ENCODE assay signal across 1 cellular context in the genomic region with DNA sequence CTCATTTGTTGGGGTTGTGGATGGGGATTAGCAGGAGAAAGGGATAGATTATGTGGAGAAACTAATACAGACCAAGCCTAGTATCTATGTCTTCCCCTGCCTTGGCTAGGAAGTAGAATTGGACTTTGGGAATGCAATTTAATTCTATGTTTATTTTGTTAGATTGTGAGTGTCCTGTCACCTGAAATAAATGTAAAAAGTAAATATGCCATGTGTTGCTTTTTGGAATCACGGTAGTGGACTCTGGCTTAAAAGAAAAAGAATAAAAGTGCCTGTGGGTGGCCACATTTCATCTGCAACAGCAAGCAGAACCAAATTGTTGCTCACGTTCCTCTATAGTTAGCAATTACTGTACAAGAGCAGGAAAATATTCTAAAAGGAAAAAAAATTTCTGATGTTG.
TF ChIP-seq lines count a peak whose summit lies in the region.

No MANE protein-coding gene starts in this region.

TF ChIP-seq in HepG2, 621 proteins besides CTCF, POLR2A, EP300 and RAD21:
- TF ChIP-seq FOXA1 (IDR thresholded peaks at IDR 0.05) (peak; percentile 68), FOXA1 (CRISPR knock-in tag; IDR thresholded peaks at IDR 0.05) (peak; percentile 53), HMG20A (CRISPR knock-in tag; IDR thresholded peaks at IDR 0.05; ENCODE audit: borderline replicate concordance) (peak; percentile 51; the same call in 1 of the 2 replicates), SOX5 (CRISPR knock-in tag; IDR thresholded peaks at IDR 0.05; ENCODE audit: borderline replicate concordance) (peak; percentile 40; the same call in 1 of the 2 replicates), ZBTB20 (CRISPR knock-in tag; IDR thresholded peaks at IDR 0.05; ENCODE audit: borderline replicate concordance, low read depth) (peak; percentile 96; the same call in 1 of the 2 replicates), TOPORS (CRISPR knock-in tag; IDR thresholded peaks at IDR 0.05) (no peak), SAP130 (CRISPR knock-in tag; IDR thresholded peaks at IDR 0.05; ENCODE audit: low read depth) (peak; percentile 35; the same call in 1 of the 2 replicates), ZNF883 (CRISPR knock-in tag; IDR thresholded peaks at IDR 0.05; ENCODE audit: not compliant biosample characterization) (no peak), PHF21A (CRISPR knock-in tag; IDR thresholded peaks at IDR 0.05) (peak; percentile 50; the same call in 1 of the 2 replicates), GFI1 (CRISPR knock-in tag; IDR thresholded peaks at IDR 0.05; ENCODE audit: borderline replicate concordance) (peak; percentile 95), MED1 (CRISPR knock-in tag; IDR thresholded peaks at IDR 0.05) (0 out of 2 replicates have a peak, but pooled peaks have one; percentile 23), CHD2 (IDR thresholded peaks at IDR 0.05; ENCODE audit: low read depth, low read length) (no peak), RFXANK (CRISPR knock-in tag; IDR thresholded peaks at IDR 0.05) (no peak), FOXA3 (CRISPR knock-in tag; IDR thresholded peaks at IDR 0.05) (peak; percentile 76), ZNF484 (CRISPR knock-in tag; IDR thresholded peaks at IDR 0.05; ENCODE audit: borderline replicate concordance, low read depth) (no peak), MAF1 (CRISPR knock-in tag; IDR thresholded peaks at IDR 0.05; ENCODE audit: borderline replicate concordance) (no peak), ZNF567 (CRISPR knock-in tag; IDR thresholded peaks at IDR 0.05; ENCODE audit: borderline replicate concordance) (no peak)
- TF ChIP-seq, protein P1, sequence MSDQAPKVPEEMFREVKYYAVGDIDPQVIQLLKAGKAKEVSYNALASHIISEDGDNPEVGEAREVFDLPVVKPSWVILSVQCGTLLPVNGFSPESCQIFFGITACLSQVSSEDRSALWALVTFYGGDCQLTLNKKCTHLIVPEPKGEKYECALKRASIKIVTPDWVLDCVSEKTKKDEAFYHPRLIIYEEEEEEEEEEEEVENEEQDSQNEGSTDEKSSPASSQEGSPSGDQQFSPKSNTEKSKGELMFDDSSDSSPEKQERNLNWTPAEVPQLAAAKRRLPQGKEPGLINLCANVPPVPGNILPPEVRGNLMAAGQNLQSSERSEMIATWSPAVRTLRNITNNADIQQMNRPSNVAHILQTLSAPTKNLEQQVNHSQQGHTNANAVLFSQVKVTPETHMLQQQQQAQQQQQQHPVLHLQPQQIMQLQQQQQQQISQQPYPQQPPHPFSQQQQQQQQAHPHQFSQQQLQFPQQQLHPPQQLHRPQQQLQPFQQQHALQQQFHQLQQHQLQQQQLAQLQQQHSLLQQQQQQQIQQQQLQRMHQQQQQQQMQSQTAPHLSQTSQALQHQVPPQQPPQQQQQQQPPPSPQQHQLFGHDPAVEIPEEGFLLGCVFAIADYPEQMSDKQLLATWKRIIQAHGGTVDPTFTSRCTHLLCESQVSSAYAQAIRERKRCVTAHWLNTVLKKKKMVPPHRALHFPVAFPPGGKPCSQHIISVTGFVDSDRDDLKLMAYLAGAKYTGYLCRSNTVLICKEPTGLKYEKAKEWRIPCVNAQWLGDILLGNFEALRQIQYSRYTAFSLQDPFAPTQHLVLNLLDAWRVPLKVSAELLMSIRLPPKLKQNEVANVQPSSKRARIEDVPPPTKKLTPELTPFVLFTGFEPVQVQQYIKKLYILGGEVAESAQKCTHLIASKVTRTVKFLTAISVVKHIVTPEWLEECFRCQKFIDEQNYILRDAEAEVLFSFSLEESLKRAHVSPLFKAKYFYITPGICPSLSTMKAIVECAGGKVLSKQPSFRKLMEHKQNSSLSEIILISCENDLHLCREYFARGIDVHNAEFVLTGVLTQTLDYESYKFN (CRISPR knock-in tag; conservative IDR thresholded peaks at IDR 0.05) = peak; percentile 47; the same call in 1 of the 2 replicates
- TF ChIP-seq, protein P2, sequence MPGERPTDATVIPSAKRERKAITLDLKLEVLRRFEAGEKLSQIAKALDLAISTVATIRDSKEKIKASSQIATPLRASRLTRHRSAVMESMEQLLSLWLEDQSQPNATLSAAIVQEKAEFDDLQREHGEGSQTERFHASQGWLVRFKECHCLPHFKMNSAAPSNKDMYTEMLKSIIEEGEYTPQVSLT (CRISPR knock-in tag; IDR thresholded peaks at IDR 0.05; ENCODE audit: borderline replicate concordance, low read depth) = no peak
- TF ChIP-seq, protein P3, sequence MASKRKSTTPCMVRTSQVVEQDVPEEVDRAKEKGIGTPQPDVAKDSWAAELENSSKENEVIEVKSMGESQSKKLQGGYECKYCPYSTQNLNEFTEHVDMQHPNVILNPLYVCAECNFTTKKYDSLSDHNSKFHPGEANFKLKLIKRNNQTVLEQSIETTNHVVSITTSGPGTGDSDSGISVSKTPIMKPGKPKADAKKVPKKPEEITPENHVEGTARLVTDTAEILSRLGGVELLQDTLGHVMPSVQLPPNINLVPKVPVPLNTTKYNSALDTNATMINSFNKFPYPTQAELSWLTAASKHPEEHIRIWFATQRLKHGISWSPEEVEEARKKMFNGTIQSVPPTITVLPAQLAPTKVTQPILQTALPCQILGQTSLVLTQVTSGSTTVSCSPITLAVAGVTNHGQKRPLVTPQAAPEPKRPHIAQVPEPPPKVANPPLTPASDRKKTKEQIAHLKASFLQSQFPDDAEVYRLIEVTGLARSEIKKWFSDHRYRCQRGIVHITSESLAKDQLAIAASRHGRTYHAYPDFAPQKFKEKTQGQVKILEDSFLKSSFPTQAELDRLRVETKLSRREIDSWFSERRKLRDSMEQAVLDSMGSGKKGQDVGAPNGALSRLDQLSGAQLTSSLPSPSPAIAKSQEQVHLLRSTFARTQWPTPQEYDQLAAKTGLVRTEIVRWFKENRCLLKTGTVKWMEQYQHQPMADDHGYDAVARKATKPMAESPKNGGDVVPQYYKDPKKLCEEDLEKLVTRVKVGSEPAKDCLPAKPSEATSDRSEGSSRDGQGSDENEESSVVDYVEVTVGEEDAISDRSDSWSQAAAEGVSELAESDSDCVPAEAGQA (IDR thresholded peaks at IDR 0.05; ENCODE audit: low read depth) = no peak
- TF ChIP-seq, protein P3 (CRISPR knock-in tag; IDR thresholded peaks at IDR 0.05; ENCODE audit: borderline replicate concordance) = no peak
- TF ChIP-seq, protein P4, sequence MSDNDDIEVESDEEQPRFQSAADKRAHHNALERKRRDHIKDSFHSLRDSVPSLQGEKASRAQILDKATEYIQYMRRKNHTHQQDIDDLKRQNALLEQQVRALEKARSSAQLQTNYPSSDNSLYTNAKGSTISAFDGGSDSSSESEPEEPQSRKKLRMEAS (IDR thresholded peaks at IDR 0.05) = no peak
- TF ChIP-seq, protein P5, sequence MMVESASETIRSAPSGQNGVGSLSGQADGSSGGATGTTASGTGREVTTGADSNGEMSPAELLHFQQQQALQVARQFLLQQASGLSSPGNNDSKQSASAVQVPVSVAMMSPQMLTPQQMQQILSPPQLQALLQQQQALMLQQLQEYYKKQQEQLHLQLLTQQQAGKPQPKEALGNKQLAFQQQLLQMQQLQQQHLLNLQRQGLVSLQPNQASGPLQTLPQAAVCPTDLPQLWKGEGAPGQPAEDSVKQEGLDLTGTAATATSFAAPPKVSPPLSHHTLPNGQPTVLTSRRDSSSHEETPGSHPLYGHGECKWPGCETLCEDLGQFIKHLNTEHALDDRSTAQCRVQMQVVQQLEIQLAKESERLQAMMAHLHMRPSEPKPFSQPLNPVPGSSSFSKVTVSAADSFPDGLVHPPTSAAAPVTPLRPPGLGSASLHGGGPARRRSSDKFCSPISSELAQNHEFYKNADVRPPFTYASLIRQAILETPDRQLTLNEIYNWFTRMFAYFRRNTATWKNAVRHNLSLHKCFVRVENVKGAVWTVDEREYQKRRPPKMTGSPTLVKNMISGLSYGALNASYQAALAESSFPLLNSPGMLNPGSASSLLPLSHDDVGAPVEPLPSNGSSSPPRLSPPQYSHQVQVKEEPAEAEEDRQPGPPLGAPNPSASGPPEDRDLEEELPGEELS (CRISPR knock-in tag; IDR thresholded peaks at IDR 0.05) = 0 out of 2 replicates have a peak, but pooled peaks have one; percentile 37
